ENCODE assay signal across 8 cellular contexts in the genomic region with DNA sequence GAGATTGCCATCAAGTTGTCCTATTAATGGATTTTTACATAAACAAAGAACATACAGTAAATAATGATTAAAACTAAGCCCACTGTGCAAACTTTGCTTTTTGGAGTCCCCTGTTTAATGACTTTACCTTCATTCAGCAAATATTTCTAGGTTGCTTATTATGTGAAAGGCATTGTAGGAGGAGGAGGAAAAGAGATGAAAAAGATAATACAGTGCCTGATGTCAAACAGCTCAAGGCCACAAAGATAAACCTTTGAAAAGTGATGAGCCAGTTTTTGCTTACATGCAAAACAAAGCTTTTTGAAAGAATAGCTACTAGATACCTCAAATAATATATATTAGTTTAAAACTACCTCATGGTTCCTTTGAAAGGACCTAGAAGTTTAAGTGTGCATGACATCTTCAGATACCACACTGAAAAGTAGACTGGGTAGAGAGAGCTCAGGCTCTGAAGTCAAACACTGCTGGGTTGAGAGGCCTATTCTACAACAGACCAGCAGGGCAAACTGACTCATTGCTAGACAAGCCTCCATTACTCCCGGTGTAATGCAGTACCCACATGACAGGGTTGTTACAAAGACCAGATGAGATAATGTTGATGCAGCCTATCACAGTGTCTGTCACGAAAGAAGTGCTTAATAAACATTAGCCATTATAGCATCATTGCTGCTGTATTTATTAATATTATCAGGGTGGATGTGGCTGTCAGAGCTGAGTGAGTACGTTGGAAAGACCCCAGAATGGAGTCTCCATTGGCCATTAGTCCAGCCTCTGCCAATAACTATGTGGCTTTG.
DNase-seq lines count a peak whose midpoint lies in the region; ATAC-seq and TF ChIP-seq lines count a peak whose summit lies in the region.

No MANE protein-coding gene starts in this region.

- H3K27ac ChIP-seq in MM.1S (ENCODE audit: low read length) = no peak overlapping the region

- TF ChIP-seq CTCF in MM.1S (IDR thresholded peaks at IDR 0.05; ENCODE audit: low read length) = no peak

- H3K4me3 ChIP-seq in MM.1S (ENCODE audit: low read length) = no peak overlapping the region

- DNase-seq in DMS 273 (lab: John Stamatoyannopoulos, UW; ENCODE audit: unreplicated experiment) = peak; percentile 68
- DNase-seq in iPS-NIHi11 (ENCODE audit: low spot score) = peak; percentile 45
- no peak for DNase-seq in MM.1S
- DNase-seq in NCI-H524 treated with DMSO at 0.1 percent for 48 hours (lab: John Stamatoyannopoulos, UW) = no peak
- DNase-seq in activated CD8-positive, alpha-beta memory T cell treated with anti-CD3 and anti-CD28 coated beads, Interleukin-2, amount 50 U/mL, for 4 hours = no peak

- no peak overlapping the region for H3K9ac ChIP-seq in MM.1S (ENCODE audit: low read length)

- no peaks in the 10 kb centered on the region for H3K27me3 ChIP-seq in MM.1S (replicated peaks; ENCODE audit: insufficient read depth, low read length)

- H3K4me2 ChIP-seq in MM.1S (ENCODE audit: low read depth, low read length) = no peak overlapping the region

- no peaks in the 10 kb centered on the region for H3K4me1 ChIP-seq in MM.1S (ENCODE audit: low read length)

- no peaks in the 10 kb centered on the region for H3K9me3 ChIP-seq in MM.1S (replicated peaks; ENCODE audit: insufficient read depth, low read length)

- no peaks in the 10 kb centered on the region for H4K20me1 ChIP-seq in MM.1S (ENCODE audit: insufficient read depth, low read length)

- H2AFZ ChIP-seq in MM.1S (ENCODE audit: low read length) = no peak overlapping the region

- H3K9me2 ChIP-seq in MM.1S (replicated peaks; ENCODE audit: insufficient read depth, low read length) = no peaks in the 10 kb centered on the region

- peak; percentile 87 for ATAC-seq in GM19025 (IDR thresholded peaks at IDR 0.05; ENCODE audit: low read depth, unreplicated experiment)
- peak; percentile 88 for ATAC-seq in HG03103 (IDR thresholded peaks at IDR 0.05; ENCODE audit: low read depth, unreplicated experiment)
- ATAC-seq in SK-N-SH treated with all-trans-retinoic acid at 6 μM for 48 hours = peak; percentile 100

- no peaks in the 10 kb centered on the region for H3K36me3 ChIP-seq in MM.1S (replicated peaks; ENCODE audit: insufficient read depth, low read length)

- H3K79me2 ChIP-seq in MM.1S (ENCODE audit: low read length) = peaks cover 90% of the 10 kb centered on the region

- no peaks in the 10 kb centered on the region for H3F3A ChIP-seq in MM.1S (ENCODE audit: insufficient read depth, low read length)

TF ChIP-seq in SK-N-SH treated with all-trans-retinoic acid at 6 μM for 48 hours, 23 proteins besides CTCF, POLR2A, EP300 and RAD21:
- TF ChIP-seq ZFP3 (CRISPR knock-in tag; IDR thresholded peaks at IDR 0.05) (0 out of 2 replicates have a peak, but pooled peaks have one; percentile 29), ZC3H10 (CRISPR knock-in tag; IDR thresholded peaks at IDR 0.05) (no peak), OSR1 (CRISPR knock-in tag; IDR thresholded peaks at IDR 0.05) (no peak), ISL1 (CRISPR knock-in tag; IDR thresholded peaks at IDR 0.05) (0 out of 2 replicates have a peak, but pooled peaks have one; percentile 22), ZNF565 (CRISPR knock-in tag; conservative IDR thresholded peaks at IDR 0.05; ENCODE audit: low read depth) (no peak), TCF4 (CRISPR knock-in tag; IDR thresholded peaks at IDR 0.05; ENCODE audit: borderline replicate concordance) (no peak)
- TF ChIP-seq, protein P1, sequence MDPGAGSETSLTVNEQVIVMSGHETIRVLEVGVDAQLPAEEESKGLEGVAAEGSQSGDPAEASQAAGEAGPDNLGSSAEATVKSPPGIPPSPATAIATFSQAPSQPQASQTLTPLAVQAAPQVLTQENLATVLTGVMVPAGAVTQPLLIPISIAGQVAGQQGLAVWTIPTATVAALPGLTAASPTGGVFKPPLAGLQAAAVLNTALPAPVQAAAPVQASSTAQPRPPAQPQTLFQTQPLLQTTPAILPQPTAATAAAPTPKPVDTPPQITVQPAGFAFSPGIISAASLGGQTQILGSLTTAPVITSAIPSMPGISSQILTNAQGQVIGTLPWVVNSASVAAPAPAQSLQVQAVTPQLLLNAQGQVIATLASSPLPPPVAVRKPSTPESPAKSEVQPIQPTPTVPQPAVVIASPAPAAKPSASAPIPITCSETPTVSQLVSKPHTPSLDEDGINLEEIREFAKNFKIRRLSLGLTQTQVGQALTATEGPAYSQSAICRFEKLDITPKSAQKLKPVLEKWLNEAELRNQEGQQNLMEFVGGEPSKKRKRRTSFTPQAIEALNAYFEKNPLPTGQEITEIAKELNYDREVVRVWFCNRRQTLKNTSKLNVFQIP (CRISPR knock-in tag; IDR thresholded peaks at IDR 0.05; ENCODE audit: borderline replicate concordance, low read depth) = no peak

Comparison
In these comparisons a context has a peak if more than half of its experiments do, and no peak if none do; other contexts are left out.
1. DNase-seq: peak in DMS 273 (single experiment) and iPS-NIHi11 (single experiment); none in MM.1S (single experiment), NCI-H524 treated with DMSO at 0.1 percent for 48 hours (single experiment) and activated CD8-positive, alpha-beta memory T cell treated with anti-CD3 and anti-CD28 coated beads, Interleukin-2, amount 50 U/mL, for 4 hours (single experiment).
2. Peak in every context shown above with its lines, with median percentiles within 50 percentile points of each other: ATAC-seq.